ENCODE assay signal across 14 cellular contexts in genomic region chr1:66070491-66070890, GRCh38.
DNase-seq lines count a peak whose midpoint lies in the region; FAIRE-seq and TF ChIP-seq lines count a peak whose summit lies in the region.
"Had no signal": no experiment of that assay in that cellular context is flagged by ENCODE, and none has a peak within 500 bp of the region (broad histone marks: within the 10 kb centered on the region; RNA-seq: fewer than 3 reads in every experiment).

No MANE protein-coding gene starts in this region.

- no peak overlapping the region for H3K27ac ChIP-seq in HEK293 (ENCODE audit: extremely low read depth, low read depth, low read length)
- H3K27ac ChIP-seq: A549 had no signal

- POLR2A ChIA-PET in HEK293 (lab: Yijun Ruan, JAX), result no interaction called here

- intact Hi-C loops in posterior cingulate gyrus (cut with DNase I), result no loop called here

- H3K4me1 ChIP-seq in HEK293 (ENCODE audit: control insufficient read depth, insufficient read depth, low read length), result peaks cover 12% of the 10 kb centered on the region; the same call in 1 of the 2 replicates
- H3K4me1 ChIP-seq: BE2C had no signal

- H3K9me3 ChIP-seq in HEK293 (ENCODE audit: control insufficient read depth, insufficient read depth, low read depth, low read length), result no peaks in the 10 kb centered on the region
- H3K9me3 ChIP-seq: A549, BE2C had no signal

- H3K4me3 ChIP-seq in HEK293 (ENCODE audit: low read depth, low read length), result no peak overlapping the region
- H3K4me3 ChIP-seq: A549 had no signal

- no peaks in the 10 kb centered on the region for H3K36me3 ChIP-seq in HEK293 (ENCODE audit: control insufficient read depth in 2 of 2, insufficient read depth in 1 of 2, low read length in 2 of 2)
- H3K36me3 ChIP-seq: BE2C had no signal

- CTCF ChIA-PET in HEK293 (lab: Yijun Ruan, JAX), result interaction anchor here (0.5 to 0.6 kb wide), 3 partner anchors 434 to 1247 kb away, joined by 3 to 4 read pairs (median 3); no protein-coding TSS in a partner anchor

- FAIRE-seq in G401.6 (lab: Jason Lieb, UNC), result peak; percentile 3
- FAIRE-seq: A549, D721Med had no signal

- TF ChIP-seq CTCF in HEK293 (tag by site-specific recombination; IDR thresholded peaks at IDR 0.05), result no peak

- peak; percentile 30 for DNase-seq in dermis blood vessel endothelial cell
- DNase-seq in glomerular endothelial cell (ENCODE audit: extremely low read depth, low read depth, low spot score), result peak; percentile 14
- no peak for DNase-seq in posterior cingulate gyrus
- no peak for DNase-seq in C1 segment of cervical spinal cord (lab: John Stamatoyannopoulos, UW)
- no peak for DNase-seq in activated naive CD4-positive, alpha-beta T cell treated with Interleukin-2 at 50 U/mL for 16 hours
- DNase-seq: BE2C; CD8-positive, alpha-beta T cell; COR-L47; DMS153; IMR-90 had no signal

TF ChIP-seq in HEK293, 187 proteins besides CTCF, POLR2A, EP300 and RAD21:
- TF ChIP-seq ZNF664 (tag by site-specific recombination; IDR thresholded peaks at IDR 0.05) (no peak), IKZF3 (tag by site-specific recombination; IDR thresholded peaks at IDR 0.05) (peak; percentile 19), SALL2 (tag by site-specific recombination; IDR thresholded peaks at IDR 0.05; ENCODE audit: borderline replicate concordance) (no peak), GFI1B (tag by site-specific recombination; IDR thresholded peaks at IDR 0.05) (no peak), ZNF433 (tag by site-specific recombination; IDR thresholded peaks at IDR 0.05; ENCODE audit: low read depth) (no peak), BCL6B (tag by site-specific recombination; IDR thresholded peaks at IDR 0.05) (no peak), ZBTB48 (tag by site-specific recombination; IDR thresholded peaks at IDR 0.05) (no peak), ZFP41 (tag by site-specific recombination; IDR thresholded peaks at IDR 0.05; ENCODE audit: borderline replicate concordance) (no peak)

Comparison
In these comparisons a context has a peak if more than half of its experiments do, and no peak if none do; other contexts are left out.
1. DNase-seq: peak in dermis blood vessel endothelial cell (single experiment) and glomerular endothelial cell (single experiment); none in posterior cingulate gyrus (0 of 10), C1 segment of cervical spinal cord (0 of 14) and activated naive CD4-positive, alpha-beta T cell treated with Interleukin-2 at 50 U/mL for 16 hours (single experiment).